ENCODE assay signal across 9 cellular contexts in the genomic region with DNA sequence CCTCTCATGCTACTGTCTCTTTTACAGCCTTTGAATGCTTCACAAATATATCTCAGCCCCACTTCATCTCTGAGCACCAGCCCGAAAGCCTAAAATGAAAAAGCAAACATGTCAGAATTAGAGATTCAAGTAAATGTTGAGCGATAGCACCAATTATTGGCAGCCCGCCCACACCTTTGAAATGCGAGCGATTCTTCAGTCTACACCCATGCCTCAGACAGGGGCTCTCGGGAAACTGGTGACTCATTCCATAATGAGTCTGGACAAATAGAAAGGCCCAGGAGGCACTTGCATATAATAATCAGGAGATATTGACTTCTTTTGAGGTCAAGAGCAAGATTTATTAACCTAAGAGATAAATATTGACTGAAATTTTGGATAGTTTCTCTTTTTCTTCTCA.
DNase-seq lines count a peak whose midpoint lies in the region; ATAC-seq and TF ChIP-seq lines count a peak whose summit lies in the region.
"Had no signal": no experiment of that assay in that cellular context is flagged by ENCODE, and none has a peak within 500 bp of the region (broad histone marks: within the 10 kb centered on the region; RNA-seq: fewer than 3 reads in every experiment).

No MANE protein-coding gene starts in this region.

- H3K9me3 Mint-ChIP-seq in effector memory CD8-positive, alpha-beta T cell = no peaks in the 10 kb centered on the region
- no peaks in the 10 kb centered on the region for H3K9me3 Mint-ChIP-seq in activated naive CD8-positive, alpha-beta T cell treated with anti-CD3 and anti-CD28 coated beads, Interleukin-2, amount 50 U/mL, for 24 hours

- peaks cover 2% of the 10 kb centered on the region for H3K36me3 Mint-ChIP-seq in effector memory CD8-positive, alpha-beta T cell (ENCODE audit: insufficient read depth)
- H3K36me3 Mint-ChIP-seq in activated naive CD8-positive, alpha-beta T cell treated with anti-CD3 and anti-CD28 coated beads, Interleukin-2, amount 50 U/mL, for 24 hours (ENCODE audit: low read depth) = no peaks in the 10 kb centered on the region

- H3K9ac ChIP-seq in stomach smooth muscle (ENCODE audit: low read length in 2 of 2) = no peak overlapping the region

- H3K4me3 ChIP-seq in fibroblast of pulmonary artery (replicated peaks; ENCODE audit: low read depth, low read length) = no peak overlapping the region
- H3K4me3 ChIP-seq in stomach smooth muscle (ENCODE audit: low read length in 2 of 2) = no peak overlapping the region

- TF ChIP-seq CTCF in fibroblast of pulmonary artery (IDR thresholded peaks at IDR 0.05; ENCODE audit: low read length, missing control alignments) = no peak

- no peak for ATAC-seq in effector memory CD8-positive, alpha-beta T cell (replicated peaks)
- ATAC-seq in activated naive CD8-positive, alpha-beta T cell treated with anti-CD3 and anti-CD28 coated beads, Interleukin-2, amount 50 U/mL, for 24 hours = no peak
- no peak for ATAC-seq in HG03565 (IDR thresholded peaks at IDR 0.05; ENCODE audit: unreplicated experiment)

- no peaks in the 10 kb centered on the region for H3K27me3 ChIP-seq in stomach smooth muscle (ENCODE audit: control insufficient read depth in 1 of 2, insufficient read depth in 2 of 2, low read length in 2 of 2)

- H3K9me3 ChIP-seq in stomach smooth muscle (ENCODE audit: control insufficient read depth in 2 of 2, low read length in 2 of 2) = no peaks in the 10 kb centered on the region

- H3K27me3 Mint-ChIP-seq in effector memory CD8-positive, alpha-beta T cell = no peaks in the 10 kb centered on the region
- H3K27me3 Mint-ChIP-seq in activated naive CD8-positive, alpha-beta T cell treated with anti-CD3 and anti-CD28 coated beads, Interleukin-2, amount 50 U/mL, for 24 hours = no peaks in the 10 kb centered on the region

- DNase-seq in HS-27A (ENCODE audit: low read depth) = peak; percentile 24
- DNase-seq in NCI-H748 treated with DMSO at 0.1 percent for 48 hours (lab: John Stamatoyannopoulos, UW) = peak; percentile 92
- peak; percentile 73 for DNase-seq in fibroblast of pulmonary artery (ENCODE audit: low read depth)
- no peak for DNase-seq in effector memory CD8-positive, alpha-beta T cell
- DNase-seq in activated naive CD8-positive, alpha-beta T cell treated with anti-CD3 and anti-CD28 coated beads, Interleukin-2, amount 50 U/mL, for 24 hours = no peak
- DNase-seq in mesenteric fat pad (ENCODE audit: low spot score) = no peak
- DNase-seq: NK-92 treated with Interleukin-12 subunit alpha and Interleukin-12 subunit beta, amount 100 ng/mL, for 24 hours had no signal

- no peak overlapping the region for H3K4me3 Mint-ChIP-seq in effector memory CD8-positive, alpha-beta T cell
- no peak overlapping the region for H3K4me3 Mint-ChIP-seq in activated naive CD8-positive, alpha-beta T cell treated with anti-CD3 and anti-CD28 coated beads, Interleukin-2, amount 50 U/mL, for 24 hours

- H3K4me1 ChIP-seq in stomach smooth muscle (ENCODE audit: control insufficient read depth, insufficient read depth, low read length) = peaks cover 6% of the 10 kb centered on the region

- no peaks in the 10 kb centered on the region for H3K4me1 Mint-ChIP-seq in effector memory CD8-positive, alpha-beta T cell (ENCODE audit: low read depth in 2 of 2)
- no peaks in the 10 kb centered on the region for H3K4me1 Mint-ChIP-seq in activated naive CD8-positive, alpha-beta T cell treated with anti-CD3 and anti-CD28 coated beads, Interleukin-2, amount 50 U/mL, for 24 hours

- no peaks in the 10 kb centered on the region for H3K36me3 ChIP-seq in stomach smooth muscle (ENCODE audit: control insufficient read depth in 2 of 2, insufficient read depth in 2 of 2, low read length in 2 of 2)

- H3K27ac ChIP-seq in stomach smooth muscle (ENCODE audit: low read length) = peak overlapping the region; percentile 32

- H3K27ac Mint-ChIP-seq in effector memory CD8-positive, alpha-beta T cell = no peak overlapping the region
- H3K27ac Mint-ChIP-seq in activated naive CD8-positive, alpha-beta T cell treated with anti-CD3 and anti-CD28 coated beads, Interleukin-2, amount 50 U/mL, for 24 hours = no peak overlapping the region

Comparison
In these comparisons a context has a peak if more than half of its experiments do, and no peak if none do; other contexts are left out.
1. DNase-seq: peak in HS-27A (single experiment), NCI-H748 treated with DMSO at 0.1 percent for 48 hours (single experiment) and fibroblast of pulmonary artery (single experiment); none in effector memory CD8-positive, alpha-beta T cell (0 of 3), activated naive CD8-positive, alpha-beta T cell treated with anti-CD3 and anti-CD28 coated beads, Interleukin-2, amount 50 U/mL, for 24 hours (single experiment) and mesenteric fat pad (single experiment).